In the genomic region with DNA sequence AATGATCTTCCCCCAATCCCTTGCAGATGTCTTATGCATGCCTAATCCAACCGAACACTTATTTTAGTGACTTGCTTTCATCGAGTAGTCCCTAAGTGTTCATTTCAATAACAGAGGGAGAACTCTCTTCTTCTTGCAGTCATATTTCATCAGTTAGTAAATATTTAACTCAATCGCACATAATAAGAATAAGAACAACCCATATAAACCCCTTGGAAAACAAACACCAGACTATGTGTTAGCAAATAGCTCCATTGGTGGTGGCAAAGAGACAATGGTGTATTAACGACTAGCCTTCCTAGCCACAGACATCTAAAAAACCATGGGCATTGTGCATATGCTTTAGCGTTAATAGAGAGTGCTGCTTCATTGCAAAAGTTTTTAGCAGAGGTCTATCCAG, we compare ENCODE assay signal across 8 cellular contexts.
"Had no signal": no experiment of that assay in that cellular context is flagged by ENCODE, and none has a peak within 500 bp of the region (broad histone marks: within the 10 kb centered on the region; RNA-seq: fewer than 3 reads in every experiment).

No MANE protein-coding gene starts in this region.

- H3K4me1 ChIP-seq: HAP-1 had no signal

- H3K9me3 ChIP-seq: HAP-1 had no signal

- H2AFZ ChIP-seq: GM23248 had no signal

- ATAC-seq: HCT116, HepG2 had no signal

- H3K4me3 ChIP-seq: GM23248, HAP-1 had no signal

- H3K36me3 ChIP-seq: HAP-1 had no signal

- H3K27ac ChIP-seq: GM23248 had no signal

- DNase-seq: GM23248, GOT3, H7, HFFc6, KBM-7 had no signal

- H3K9ac ChIP-seq: GM23248 had no signal
